11 cellular contexts compared by ENCODE assay signal in genomic region chr21:35342440-35342839, GRCh38.
DNase-seq lines count a peak whose midpoint lies in the region; ATAC-seq and TF ChIP-seq lines count a peak whose summit lies in the region.
"Had no signal": no experiment of that assay in that cellular context is flagged by ENCODE, and none has a peak within 500 bp of the region (broad histone marks: within the 10 kb centered on the region; RNA-seq: fewer than 3 reads in every experiment).

No MANE protein-coding gene starts in this region.

- no peaks in the 10 kb centered on the region for H3K36me3 Mint-ChIP-seq in activated T-cell treated with anti-CD3 and anti-CD28 coated beads, Interleukin-2, amount 50 U/mL, for 24 hours (ENCODE audit: low read depth)
- H3K36me3 Mint-ChIP-seq in activated B cell treated with CpG ODN at 0.5 μM for 24 hours (ENCODE audit: low read depth) = no peaks in the 10 kb centered on the region
- no peaks in the 10 kb centered on the region for H3K36me3 Mint-ChIP-seq in stimulated activated memory B cell treated with anti-CD40 and anti-IgM and Interleukin-4, amounts not matched to agents 10 μg/mL and 1 μg/mL and 100 μg/mL, for 72 hours

- peak overlapping the region; percentile 99 for H3K27ac Mint-ChIP-seq in activated T-cell treated with anti-CD3 and anti-CD28 coated beads, Interleukin-2, amount 50 U/mL, for 24 hours
- H3K27ac Mint-ChIP-seq in activated B cell treated with CpG ODN at 0.5 μM for 24 hours = peak overlapping the region; percentile 81
- peak overlapping the region; percentile 86 for H3K27ac Mint-ChIP-seq in stimulated activated memory B cell treated with anti-CD40 and anti-IgM and Interleukin-4, amounts not matched to agents 10 μg/mL and 1 μg/mL and 100 μg/mL, for 72 hours

- DNase-seq in activated T-cell treated with anti-CD3 and anti-CD28 coated beads, Interleukin-2, amount 50 U/mL, for 24 hours = no peak
- DNase-seq in activated T-cell treated with anti-CD3 and anti-CD28 coated beads for 4 hours (no peak), activated B cell treated with CpG ODN at 0.5 μM for 24 hours (no peak), NCI-H2171 treated with DMSO at 0.1 percent for 48 hours (lab: John Stamatoyannopoulos, UW) (no peak), cerebellum (ENCODE audit: low spot score) (no peak)
- DNase-seq: esophagus squamous epithelium, NCI-H1694, retina had no signal

- CTCF ChIA-PET in activated B cell treated with CpG ODN at 0.5 μM for 24 hours (lab: Charles Lee) = no interaction called here

- TF ChIP-seq CTCF in activated B cell treated with CpG ODN at 0.5 μM for 24 hours (IDR thresholded peaks at IDR 0.05) = no peak

- H3K27me3 Mint-ChIP-seq in activated T-cell treated with anti-CD3 and anti-CD28 coated beads, Interleukin-2, amount 50 U/mL, for 24 hours = peaks cover 3% of the 10 kb centered on the region
- H3K27me3 Mint-ChIP-seq in activated B cell treated with CpG ODN at 0.5 μM for 24 hours = no peaks in the 10 kb centered on the region
- no peaks in the 10 kb centered on the region for H3K27me3 Mint-ChIP-seq in stimulated activated memory B cell treated with anti-CD40 and anti-IgM and Interleukin-4, amounts not matched to agents 10 μg/mL and 1 μg/mL and 100 μg/mL, for 72 hours

- ATAC-seq in HG03432 (IDR thresholded peaks at IDR 0.05; ENCODE audit: unreplicated experiment) (peak; percentile 82), activated B cell treated with CpG ODN at 0.5 μM for 24 hours (ENCODE audit: low read depth) (peak; percentile 78), HG02938 (IDR thresholded peaks at IDR 0.05; ENCODE audit: unreplicated experiment) (no peak)
- peak; percentile 82 for ATAC-seq in stimulated activated memory B cell treated with anti-CD40 and anti-IgM and Interleukin-4, amounts not matched to agents 10 μg/mL and 1 μg/mL and 100 μg/mL, for 72 hours

- intact Hi-C loops in activated B cell treated with CpG ODN at 0.5 μM for 24 hours (cut with micrococcal nuclease) = loop anchor here (1.0 to 2.0 kb wide), 4 partner anchors 116 to 454 kb away; partner anchors contain the start of gene RUNX1

- peaks cover 69% of the 10 kb centered on the region for H3K4me1 Mint-ChIP-seq in activated T-cell treated with anti-CD3 and anti-CD28 coated beads, Interleukin-2, amount 50 U/mL, for 24 hours (ENCODE audit: low read depth)
- peaks cover 36% of the 10 kb centered on the region for H3K4me1 Mint-ChIP-seq in activated B cell treated with CpG ODN at 0.5 μM for 24 hours
- peaks cover 43% of the 10 kb centered on the region for H3K4me1 Mint-ChIP-seq in stimulated activated memory B cell treated with anti-CD40 and anti-IgM and Interleukin-4, amounts not matched to agents 10 μg/mL and 1 μg/mL and 100 μg/mL, for 72 hours

- POLR2A ChIA-PET in activated B cell treated with CpG ODN at 0.5 μM for 24 hours (lab: Charles Lee) = interaction anchor here (0.7 kb wide), 2 partner anchors 16 to 206 kb away, joined by 3 read pairs; no protein-coding TSS in a partner anchor

- peak overlapping the region; percentile 60 for H3K4me3 Mint-ChIP-seq in activated T-cell treated with anti-CD3 and anti-CD28 coated beads, Interleukin-2, amount 50 U/mL, for 24 hours
- H3K4me3 Mint-ChIP-seq in activated B cell treated with CpG ODN at 0.5 μM for 24 hours = peak overlapping the region; percentile 44
- H3K4me3 Mint-ChIP-seq in stimulated activated memory B cell treated with anti-CD40 and anti-IgM and Interleukin-4, amounts not matched to agents 10 μg/mL and 1 μg/mL and 100 μg/mL, for 72 hours = peak overlapping the region; percentile 67

- H3K9me3 Mint-ChIP-seq in activated T-cell treated with anti-CD3 and anti-CD28 coated beads, Interleukin-2, amount 50 U/mL, for 24 hours = peaks cover 15% of the 10 kb centered on the region
- H3K9me3 Mint-ChIP-seq in activated B cell treated with CpG ODN at 0.5 μM for 24 hours = no peaks in the 10 kb centered on the region
- H3K9me3 Mint-ChIP-seq in stimulated activated memory B cell treated with anti-CD40 and anti-IgM and Interleukin-4, amounts not matched to agents 10 μg/mL and 1 μg/mL and 100 μg/mL, for 72 hours = peaks cover 3% of the 10 kb centered on the region
